Comparison of ENCODE assay signal across 24 cellular contexts in the genomic region with DNA sequence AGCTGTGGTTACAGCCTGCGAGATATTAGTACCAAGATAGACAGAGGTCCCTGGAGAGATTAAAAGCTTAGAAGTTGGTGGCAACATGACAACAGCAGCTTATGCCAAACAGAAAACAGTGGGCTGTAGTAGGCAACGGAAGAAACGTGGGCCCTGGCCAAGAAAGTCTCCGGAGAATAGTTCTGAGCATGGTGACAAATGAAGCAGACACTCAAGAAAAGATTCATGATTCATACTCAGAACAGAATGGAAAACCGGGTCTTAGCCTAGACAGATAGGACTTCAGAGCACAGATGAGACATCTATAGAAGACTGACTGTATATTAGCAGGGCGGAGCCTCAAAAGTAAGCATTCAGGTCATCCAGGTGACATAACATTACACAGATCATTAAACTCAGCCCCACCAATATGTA.
DNase-seq lines count a peak whose midpoint lies in the region; FAIRE-seq and TF ChIP-seq lines count a peak whose summit lies in the region.
"Had no signal": no experiment of that assay in that cellular context is flagged by ENCODE, and none has a peak within 500 bp of the region (broad histone marks: within the 10 kb centered on the region; RNA-seq: fewer than 3 reads in every experiment).

No MANE protein-coding gene starts in this region.

- H3K27me3 Mint-ChIP-seq in nephron progenitor cell (ENCODE audit: low read depth, poor library complexity) = no peaks in the 10 kb centered on the region

- no peak for TF ChIP-seq CTCF in bronchial epithelial cell (IDR thresholded peaks at IDR 0.05; ENCODE audit: insufficient read depth, low read length, severe bottlenecking)
- TF ChIP-seq CTCF in retinal pigment epithelial cell (conservative IDR thresholded peaks at IDR 0.05; ENCODE audit: low read depth, low read length) = no peak
- TF ChIP-seq CTCF in nephron progenitor cell (IDR thresholded peaks at IDR 0.05) = no peak

- H3K9me3 Mint-ChIP-seq in nephron progenitor cell = no peaks in the 10 kb centered on the region
- H3K9me3 Mint-ChIP-seq: activated CD4-positive, alpha-beta memory T cell treated with anti-CD3 and anti-CD28 coated beads for 36 hours; stimulated activated naive CD8-positive, alpha-beta T cell treated with anti-CD3 and anti-CD28 coated beads, Interleukin-15, Interleukin-2, amounts not matched to agents 100 ng/mL and 50 ng/mL, for 24 hours had no signal

- no peaks in the 10 kb centered on the region for H3K36me3 Mint-ChIP-seq in nephron progenitor cell (ENCODE audit: low read depth)
- H3K36me3 Mint-ChIP-seq: activated CD4-positive, alpha-beta memory T cell treated with anti-CD3 and anti-CD28 coated beads for 36 hours had no signal

- no peak overlapping the region for H3K4me3 Mint-ChIP-seq in nephron progenitor cell
- H3K4me3 Mint-ChIP-seq: activated CD4-positive, alpha-beta memory T cell treated with anti-CD3 and anti-CD28 coated beads for 36 hours; effector memory CD8-positive, alpha-beta T cell; stimulated activated naive CD8-positive, alpha-beta T cell treated with anti-CD3 and anti-CD28 coated beads, Interleukin-15, Interleukin-2, amounts not matched to agents 100 ng/mL and 50 ng/mL, for 24 hours had no signal

- no peaks in the 10 kb centered on the region for H3K27me3 ChIP-seq in bronchial epithelial cell (ENCODE audit: control insufficient read depth, insufficient read depth, low read length)
- H3K27me3 ChIP-seq: BE2C, sigmoid colon, transverse colon had no signal

- FAIRE-seq in bronchial epithelial cell (lab: Jason Lieb, UNC) = no peak
- FAIRE-seq: G401.6, GM12878, GM19239 had no signal

- H3K4me3 ChIP-seq in bronchial epithelial cell (ENCODE audit: low read depth, low read length) (no peak overlapping the region), retinal pigment epithelial cell (ENCODE audit: low read length) (no peak overlapping the region)
- H3K4me3 ChIP-seq: GM12878, sigmoid colon, transverse colon had no signal

- no peaks in the 10 kb centered on the region for H3K4me1 Mint-ChIP-seq in nephron progenitor cell

- DNase-seq in EL (peak; percentile 9), NCI-H526 (lab: John Stamatoyannopoulos, UW) (peak; percentile 89), bronchial epithelial cell (ENCODE audit: low read depth) (peak; percentile 18), retinal pigment epithelial cell (ENCODE audit: low read depth) (peak; percentile 68), activated T-cell treated with anti-CD3 and anti-CD28 coated beads for 4 hours (no peak), nephron progenitor cell (no peak), HuH-7 (ENCODE audit: low spot score) (no peak)
- DNase-seq: activated CD4-positive, alpha-beta memory T cell treated with anti-CD3 and anti-CD28 coated beads for 36 hours; activated naive CD4-positive, alpha-beta T cell treated with Interleukin-2 at 50 U/mL for 16 hours; activated T-cell treated with anti-CD3 and anti-CD28 coated beads, Interleukin-2, amount 50 U/mL, for 1 hour; BE2C; Calu3; effector memory CD8-positive, alpha-beta T cell; head of caudate nucleus; NCI-H187 treated with DMSO at 0.1 percent for 48 hours; NCI-H446; SIG-M5; sigmoid colon; T-helper 1 cell; transverse colon had no signal

- H3K36me3 ChIP-seq in bronchial epithelial cell (ENCODE audit: control insufficient read depth, insufficient read depth, low read length) = no peaks in the 10 kb centered on the region
- H3K36me3 ChIP-seq: BE2C, sigmoid colon, transverse colon had no signal

- no peak overlapping the region for H3K27ac Mint-ChIP-seq in nephron progenitor cell
- H3K27ac Mint-ChIP-seq: activated CD4-positive, alpha-beta memory T cell treated with anti-CD3 and anti-CD28 coated beads for 36 hours; effector memory CD8-positive, alpha-beta T cell; stimulated activated naive CD8-positive, alpha-beta T cell treated with anti-CD3 and anti-CD28 coated beads, Interleukin-15, Interleukin-2, amounts not matched to agents 100 ng/mL and 50 ng/mL, for 24 hours had no signal

Comparison
In these comparisons a context has a peak if more than half of its experiments do, and no peak if none do; other contexts are left out.
1. DNase-seq: peak in EL (single experiment), NCI-H526 (2 of 2), bronchial epithelial cell (single experiment) and retinal pigment epithelial cell (single experiment); none in activated T-cell treated with anti-CD3 and anti-CD28 coated beads for 4 hours (single experiment), nephron progenitor cell (single experiment) and HuH-7 (single experiment).